24 cellular contexts compared by ENCODE assay signal in genomic region chr6:31521835-31522234, GRCh38. TPM values are rescaled to one million over a fixed set of nuclear protein-coding genes. Genes with fewer than 3 reads are reported as not detected.
"Had no signal": no experiment of that assay in that cellular context is flagged by ENCODE, and none has a peak within 500 bp of the region (broad histone marks: within the 10 kb centered on the region; RNA-seq: fewer than 3 reads in every experiment).

No MANE protein-coding gene starts in this region.

- H3K4me3 Mint-ChIP-seq: IgD-negative memory B cell had no signal

- H3K27ac ChIP-seq: RWPE1 had no signal

- H3K4me1 Mint-ChIP-seq: IgD-negative memory B cell had no signal

- ATAC-seq: Panc1, PC-3 had no signal

- H3K27ac Mint-ChIP-seq: IgD-negative memory B cell had no signal

- H3K36me3 Mint-ChIP-seq: IgD-negative memory B cell had no signal

- DNase-seq: KBM-7; MV-4-11; NCI-H1048; NCI-H1105; NCI-H1436 treated with DMSO at 0.1 percent for 48 hours; NCI-H187; NCI-H2029; NCI-H2081 treated with DMSO at 0.1 percent for 48 hours; NCI-H2227 treated with DMSO at 0.1 percent for 48 hours; NCI-H524; NCI-H526 treated with DMSO at 0.1 percent for 48 hours; NK-92 treated with Interleukin-12 subunit alpha and Interleukin-12 subunit beta, amount 100 ng/mL, for 24 hours; PC-3; SHP77 had no signal

- H3K27me3 Mint-ChIP-seq: IgD-negative memory B cell had no signal

- H3K9me3 Mint-ChIP-seq: IgD-negative memory B cell had no signal

RNA-seq across cellular contexts. Expression of gene MCCD1, which starts 6.9 kb away (rescaled TPM):
- total RNA-seq: HT1080; LHCN-M2; MCF 10A; NCI-H460; OCI-LY7; PC-3; SK-MEL-5; T-helper 1 cell treated with Interleukin-12 subunit alpha and Interleukin-12 subunit beta and Interleukin-4 antibody, amounts not matched to agents 30 ng/mL and 1 ng/mL, for 36 hours had no signal
- polyA plus RNA-seq: IgD-negative memory B cell had no signal

RNA-seq across cellular contexts. Expression of gene MICB, which starts 23.9 kb away (rescaled TPM):
- total RNA-seq: HT1080 had no signal
